1 cellular context compared by ENCODE assay signal in genomic region chr14:36582874-36583241, GRCh38.
TF ChIP-seq lines count a peak whose summit lies in the region.

No MANE protein-coding gene starts in this region.

TF ChIP-seq in SK-N-SH treated with all-trans-retinoic acid at 6 μM for 48 hours, 23 proteins besides CTCF, POLR2A, EP300 and RAD21 (continued from another document):
- TF ChIP-seq TSHZ2 (CRISPR knock-in tag; IDR thresholded peaks at IDR 0.05), result no peak
TF ChIP-seq in SK-N-SH treated with all-trans-retinoic acid at 6 μM for 48 hours: peak in this region for 0.
